In the genomic region with DNA sequence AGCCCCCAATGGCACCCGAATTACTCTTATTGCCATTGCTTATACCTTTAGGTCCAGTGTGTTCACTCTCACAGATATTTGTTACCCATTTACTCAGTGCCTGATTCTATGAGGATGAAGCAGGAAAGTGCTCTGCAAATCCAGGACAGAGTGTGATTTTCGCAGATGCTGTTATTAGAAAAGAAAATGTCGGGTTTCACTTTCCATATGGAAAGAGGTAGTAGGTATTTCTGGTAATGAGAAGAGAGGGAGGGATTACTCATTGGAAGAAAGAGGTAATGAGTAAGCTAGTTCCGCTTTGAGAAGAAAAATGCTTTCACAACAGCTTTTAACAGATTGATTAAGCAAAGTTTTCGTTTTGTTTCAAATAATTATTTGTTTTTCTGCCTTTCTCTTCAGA, we compare ENCODE assay signal across 10 cellular contexts.
DNase-seq lines count a peak whose midpoint lies in the region; ATAC-seq and TF ChIP-seq lines count a peak whose summit lies in the region.
"Had no signal": no experiment of that assay in that cellular context is flagged by ENCODE, and none has a peak within 500 bp of the region (broad histone marks: within the 10 kb centered on the region; RNA-seq: fewer than 3 reads in every experiment).

No MANE protein-coding gene starts in this region.

- CTCF ChIA-PET in Caco-2 (lab: Charles Lee): no interaction called here

- H3K9me3 ChIP-seq in MM.1S (replicated peaks; ENCODE audit: insufficient read depth, low read length) (no peaks in the 10 kb centered on the region), osteoblast (ENCODE audit: low read depth, low read length) (no peaks in the 10 kb centered on the region), Caco-2 (no peaks in the 10 kb centered on the region)
- H3K9me3 ChIP-seq: SJSA1 had no signal

- no peaks in the 10 kb centered on the region for H3K9me3 Mint-ChIP-seq in Caco-2 (ENCODE audit: unreplicated experiment)

- BruUV-seq in Caco-2 (replicated peaks; lab: Mats Ljungman, UMichigan): no TSS peak

- H3K27me3 ChIP-seq in MM.1S (replicated peaks; ENCODE audit: insufficient read depth, low read length) (no peaks in the 10 kb centered on the region), osteoblast (ENCODE audit: insufficient read depth, low read length) (no peaks in the 10 kb centered on the region), Caco-2 (replicated peaks; ENCODE audit: control insufficient read depth, insufficient read depth, low read length) (no peaks in the 10 kb centered on the region; the same call in 1 of the 2 replicates), H7 (ENCODE audit: control insufficient read depth, insufficient read depth, low read length) (no peaks in the 10 kb centered on the region)
- H3K27me3 ChIP-seq: cardiac muscle cell, SJSA1 had no signal

- H3K9ac ChIP-seq in MM.1S (ENCODE audit: low read length): peak overlapping the region; percentile 35

- ATAC-seq in GM19025 (IDR thresholded peaks at IDR 0.05; ENCODE audit: low read depth, unreplicated experiment) (peak; percentile 70), HG02588 (IDR thresholded peaks at IDR 0.05; ENCODE audit: unreplicated experiment) (peak; percentile 76)

- peaks cover 29% of the 10 kb centered on the region for H3F3A ChIP-seq in MM.1S (ENCODE audit: insufficient read depth, low read length)

- peak overlapping the region; percentile 5; the same call in 1 of the 2 replicates for H3K4me3 ChIP-seq in MM.1S (ENCODE audit: low read length)
- H3K4me3 ChIP-seq in osteoblast (ENCODE audit: insufficient read depth, low read length): no peak overlapping the region
- no peak overlapping the region for H3K4me3 ChIP-seq in Caco-2 (ENCODE audit: low read depth, low read length)
- H3K4me3 ChIP-seq in H7 (ENCODE audit: insufficient read depth, low read depth, low read length): no peak overlapping the region
- H3K4me3 ChIP-seq: cardiac muscle cell, SJSA1 had no signal

- POLR2A ChIA-PET in Caco-2 (lab: Charles Lee): no interaction called here

- H3K27ac Mint-ChIP-seq in Caco-2 (ENCODE audit: unreplicated experiment): no peak overlapping the region

- H4K20me1 ChIP-seq in MM.1S (ENCODE audit: insufficient read depth, low read length): no peaks in the 10 kb centered on the region
- no peaks in the 10 kb centered on the region for H4K20me1 ChIP-seq in osteoblast (ENCODE audit: insufficient read depth, low read length)

- no peaks in the 10 kb centered on the region for H3K9me2 ChIP-seq in MM.1S (replicated peaks; ENCODE audit: insufficient read depth, low read length)

- H3K27me3 Mint-ChIP-seq in Caco-2 (ENCODE audit: insufficient read depth, unreplicated experiment): peaks cover 16% of the 10 kb centered on the region

- H3K4me1 ChIP-seq in MM.1S (ENCODE audit: low read length) (peaks cover 53% of the 10 kb centered on the region), osteoblast (ENCODE audit: insufficient read depth, low read length) (no peaks in the 10 kb centered on the region), Caco-2 (no peaks in the 10 kb centered on the region)
- H3K4me1 ChIP-seq: SJSA1 had no signal

- H3K36me3 ChIP-seq in MM.1S (replicated peaks; ENCODE audit: insufficient read depth, low read length): no peaks in the 10 kb centered on the region
- no peaks in the 10 kb centered on the region for H3K36me3 ChIP-seq in osteoblast (ENCODE audit: insufficient read depth, low read length)
- no peaks in the 10 kb centered on the region for H3K36me3 ChIP-seq in Caco-2 (ENCODE audit: control insufficient read depth, insufficient read depth, low read length)
- no peaks in the 10 kb centered on the region for H3K36me3 ChIP-seq in H7 (replicated peaks; ENCODE audit: control insufficient read depth, insufficient read depth, low read length)
- H3K36me3 ChIP-seq: cardiac muscle cell, SJSA1 had no signal

- peak overlapping the region; percentile 57 for H2AFZ ChIP-seq in MM.1S (ENCODE audit: low read length)
- peak overlapping the region; percentile 22 for H2AFZ ChIP-seq in osteoblast (ENCODE audit: low read length)

- no peak overlapping the region for H3K4me3 Mint-ChIP-seq in Caco-2 (ENCODE audit: unreplicated experiment)

- no peak for TF ChIP-seq CTCF in MM.1S (IDR thresholded peaks at IDR 0.05; ENCODE audit: low read length)
- no peak for TF ChIP-seq CTCF in osteoblast (IDR thresholded peaks at IDR 0.05; ENCODE audit: extremely low read depth, low read depth, low read length)
- no peak for TF ChIP-seq CTCF in Caco-2 (IDR thresholded peaks at IDR 0.05; ENCODE audit: insufficient read depth in 1 of 2, low read depth in 1 of 2, low read length in 1 of 2, severe bottlenecking in 1 of 2, unreplicated experiment in 1 of 2)

- H3K27ac ChIP-seq in MM.1S (ENCODE audit: low read length) (peak overlapping the region; percentile 73), osteoblast (ENCODE audit: low read depth, low read length) (no peak overlapping the region)
- H3K27ac ChIP-seq: cardiac muscle cell, HL-60, SJSA1 had no signal

- no peaks in the 10 kb centered on the region for H3K79me2 ChIP-seq in MM.1S (ENCODE audit: low read length)
- no peaks in the 10 kb centered on the region for H3K79me2 ChIP-seq in osteoblast (ENCODE audit: insufficient read depth, low read length)

- H3K4me1 Mint-ChIP-seq in Caco-2 (ENCODE audit: low read depth, unreplicated experiment): no peaks in the 10 kb centered on the region

- intact Hi-C loops in Caco-2 (cut with micrococcal nuclease; ENCODE audit: unreplicated experiment): no loop called here

- H3K4me2 ChIP-seq in MM.1S (ENCODE audit: low read depth, low read length): peak overlapping the region; percentile 77
- H3K4me2 ChIP-seq in osteoblast (ENCODE audit: insufficient read depth, low read length): no peak overlapping the region

- H3K36me3 Mint-ChIP-seq in Caco-2 (ENCODE audit: insufficient read depth, unreplicated experiment): no peaks in the 10 kb centered on the region

- peak; percentile 69 for DNase-seq in MM.1S
- peak; percentile 25 for DNase-seq in osteoblast (ENCODE audit: insufficient read length, low spot score, missing footprints)
- DNase-seq in Caco-2: no peak
- no peak for DNase-seq in H7
- no peak for DNase-seq in NCI-H774 (lab: John Stamatoyannopoulos, UW)

Comparison
In these comparisons a context has a peak if more than half of its experiments do, and no peak if none do; other contexts are left out.
1. DNase-seq: peak in MM.1S (single experiment) and osteoblast (single experiment); none in Caco-2 (0 of 2), H7 (single experiment) and NCI-H774 (single experiment).